In genomic region chr5:179699640-179700298, GRCh38 we compare ENCODE assay signal across 8 cellular contexts. TPM values are rescaled to one million over a fixed set of nuclear protein-coding genes. Genes with fewer than 3 reads are reported as not detected.
DNase-seq lines count a peak whose midpoint lies in the region; ATAC-seq and TF ChIP-seq lines count a peak whose summit lies in the region.

No MANE protein-coding gene starts in this region.

- peak; percentile 38 for DNase-seq in A172 (ENCODE audit: low spot score)
- DNase-seq in GM10266 (ENCODE audit: extremely low spot score) = peak; percentile 49
- DNase-seq in NCI-H2029 treated with DMSO at 0.1 percent for 48 hours (lab: John Stamatoyannopoulos, UW) = peak; percentile 41
- DNase-seq in hepatic stellate cell (ENCODE audit: low spot score) = peak; percentile 72
- DNase-seq in skeletal muscle cell (ENCODE audit: low read depth) = no peak

- ATAC-seq in HG02884 (IDR thresholded peaks at IDR 0.05; ENCODE audit: unreplicated experiment) (no peak), HG03457 (IDR thresholded peaks at IDR 0.05; ENCODE audit: unreplicated experiment) (no peak)

- no peaks in the 10 kb centered on the region for H3K27me3 Mint-ChIP-seq in activated naive CD4-positive, alpha-beta T cell treated with anti-CD3 and anti-CD28 coated beads, Interleukin-2, amount 50 U/mL, for 24 hours

- no peak for TF ChIP-seq CTCF in GM10266 (IDR thresholded peaks at IDR 0.05; ENCODE audit: control insufficient read depth, insufficient read depth, low read depth, missing control alignments)

- H3K9me3 Mint-ChIP-seq in activated naive CD4-positive, alpha-beta T cell treated with anti-CD3 and anti-CD28 coated beads, Interleukin-2, amount 50 U/mL, for 24 hours = no peaks in the 10 kb centered on the region

- H3K4me3 ChIP-seq in skeletal muscle cell (ENCODE audit: low read depth, low read length) = peak overlapping the region; percentile 93

- H3K4me3 Mint-ChIP-seq in activated naive CD4-positive, alpha-beta T cell treated with anti-CD3 and anti-CD28 coated beads, Interleukin-2, amount 50 U/mL, for 24 hours = peak overlapping the region; percentile 91

- H3K36me3 Mint-ChIP-seq in activated naive CD4-positive, alpha-beta T cell treated with anti-CD3 and anti-CD28 coated beads, Interleukin-2, amount 50 U/mL, for 24 hours = peaks cover 16% of the 10 kb centered on the region

- peak overlapping the region; percentile 97 for H3K27ac Mint-ChIP-seq in activated naive CD4-positive, alpha-beta T cell treated with anti-CD3 and anti-CD28 coated beads, Interleukin-2, amount 50 U/mL, for 24 hours

- H3K4me1 Mint-ChIP-seq in activated naive CD4-positive, alpha-beta T cell treated with anti-CD3 and anti-CD28 coated beads, Interleukin-2, amount 50 U/mL, for 24 hours = peaks cover 46% of the 10 kb centered on the region

RNA-seq across cellular contexts. Expression of gene CANX, which starts 1.0 kb away (rescaled TPM):
- 1,115 and 1,359 TPM in 2 replicates for total RNA-seq in A172 (2014; rRNA removed; shearing (Covaris generic))

RNA-seq across cellular contexts. Expression of gene CBY3, which starts 18.9 kb away (rescaled TPM):
- total RNA-seq in A172 (2014; rRNA removed; shearing (Covaris generic)) = not detected in 2 replicates

RNA-seq across cellular contexts. Expression of gene MAML1, which starts 32.9 kb away (rescaled TPM):
- 18.1 and 18.9 TPM in 2 replicates for total RNA-seq in A172 (2014; rRNA removed; shearing (Covaris generic))
